Comparison of ENCODE assay signal across 8 cellular contexts in genomic region chr17:20992987-20993862, GRCh38. TPM values are rescaled to one million over a fixed set of nuclear protein-coding genes. Genes with fewer than 3 reads are reported as not detected.
DNase-seq lines count a peak whose midpoint lies in the region; ATAC-seq and TF ChIP-seq lines count a peak whose summit lies in the region.

No MANE protein-coding gene starts in this region.

- no peak for ATAC-seq in GM21619 (IDR thresholded peaks at IDR 0.05; ENCODE audit: unreplicated experiment)

- H3K36me3 ChIP-seq in HAP-1 (replicated peaks) (no peaks in the 10 kb centered on the region), NT2/D1 (ENCODE audit: insufficient read depth, insufficient read length, low read length) (no peaks in the 10 kb centered on the region)

- H3K27ac ChIP-seq in C4-2B = peak overlapping the region; percentile 10; the same call in 1 of the 2 replicates

- H3K9me3 ChIP-seq in HAP-1 (no peaks in the 10 kb centered on the region), NT2/D1 (ENCODE audit: insufficient read depth, low read length) (peaks cover 13% of the 10 kb centered on the region; the same call in 1 of the 2 replicates)

- TF ChIP-seq CTCF in C4-2B (conservative IDR thresholded peaks at IDR 0.05) (peak; percentile 96), epithelial cell of proximal tubule (conservative IDR thresholded peaks at IDR 0.05; ENCODE audit: low read depth, low read length) (peak; percentile 98)

- peaks cover 10% of the 10 kb centered on the region for H3K4me1 ChIP-seq in HAP-1
- H3K4me1 ChIP-seq in NT2/D1 (ENCODE audit: insufficient read depth, insufficient read length) = peaks cover 9% of the 10 kb centered on the region

- H3K9ac ChIP-seq in NT2/D1 (ENCODE audit: insufficient read length, low read depth) = peak overlapping the region; percentile 29

- DNase-seq in HAP-1 (ENCODE audit: low spot score in 2 of 2) = peak; percentile 88 to 90
- DNase-seq in NT2/D1 (ENCODE audit: low read depth, low spot score) = peak; percentile 77
- DNase-seq in activated T-cell treated with anti-CD3 and anti-CD28 coated beads for 24 hours (ENCODE audit: low read depth) = peak; percentile 52
- no peak for DNase-seq in epithelial cell of proximal tubule (ENCODE audit: low read depth)
- peak; percentile 68 for DNase-seq in mucosa of gallbladder (ENCODE audit: low spot score)
- peak; percentile 78 for DNase-seq in stimulated activated CD8-positive, alpha-beta memory T cell treated with anti-CD3 and anti-CD28 coated beads, Interleukin-4, amount 100 ng/mL, for 48 hours

- H3K27me3 ChIP-seq in HAP-1 (ENCODE audit: low read depth) (no peaks in the 10 kb centered on the region), NT2/D1 (ENCODE audit: insufficient read depth, insufficient read length) (no peaks in the 10 kb centered on the region)

- H3K4me3 ChIP-seq in HAP-1 (no peak overlapping the region), NT2/D1 (ENCODE audit: insufficient read length, low read depth) (no peak overlapping the region), epithelial cell of proximal tubule (ENCODE audit: low read depth, low read length) (no peak overlapping the region)

- in situ Hi-C loops in HAP-1 (cut with MboI; ENCODE audit: low sequenced_read_pairs) = loop anchor here (10.0 kb wide), 1 partner anchor 178 kb away; no protein-coding TSS in a partner anchor

RNA-seq across cellular contexts. Expression of gene USP22, which starts 49.6 kb away (rescaled TPM):
- total RNA-seq in epithelial cell of proximal tubule (158 and 170 TPM in 2 replicates), mucosa of gallbladder (196 TPM)
